Comparison of ENCODE assay signal across 12 cellular contexts in genomic region chr9:123434619-123435240, GRCh38.
DNase-seq lines count a peak whose midpoint lies in the region; ATAC-seq and TF ChIP-seq lines count a peak whose summit lies in the region.
"Had no signal": no experiment of that assay in that cellular context is flagged by ENCODE, and none has a peak within 500 bp of the region (broad histone marks: within the 10 kb centered on the region; RNA-seq: fewer than 3 reads in every experiment).

No MANE protein-coding gene starts in this region.

- CTCF ChIA-PET in PC-3 (lab: Charles Lee) = no interaction called here

- H3K9me3 ChIP-seq in PC-3 (ENCODE audit: low read length) = no peaks in the 10 kb centered on the region

- POLR2A ChIA-PET in PC-3 (lab: Charles Lee; ENCODE audit: unreplicated experiment) = no interaction called here

- TF ChIP-seq CTCF in PC-3 (conservative IDR thresholded peaks at IDR 0.05; ENCODE audit: low read depth, low read length) = peak; percentile 29; the same call in 1 of the 2 replicates
- TF ChIP-seq CTCF in foreskin fibroblast (IDR thresholded peaks at IDR 0.05; ENCODE audit: low read depth, low read length) = peak; percentile 4

- no peak overlapping the region for H3K9ac ChIP-seq in PC-3 (ENCODE audit: low read length)

- BruUV-seq in PC-3 (replicated peaks; lab: Mats Ljungman, UMichigan) = no TSS peak

- ATAC-seq in PC-3 (peak; percentile 50; the same call in 1 of the 2 replicates), sciatic nerve (no peak)

- no peak overlapping the region for H3K27ac ChIP-seq in PC-3 (ENCODE audit: low read length)
- H3K27ac ChIP-seq: HL-60 had no signal

- intact Hi-C loops in PC-3 (cut with micrococcal nuclease) = no loop called here
- intact Hi-C loops in sciatic nerve (cut with DNase I) = no loop called here

- peak; percentile 49 for DNase-seq in NCI-H82 (lab: John Stamatoyannopoulos, UW)
- no peak for DNase-seq in NCI-H82 treated with DMSO at 0.1 percent for 48 hours (lab: John Stamatoyannopoulos, UW; ENCODE audit: unreplicated experiment)
- DNase-seq in PC-3 = no peak
- no peak for DNase-seq in foreskin fibroblast
- DNase-seq in sciatic nerve (ENCODE audit: low spot score) = peak; percentile 7
- DNase-seq in NCI-H2081 (lab: John Stamatoyannopoulos, UW) = no peak
- DNase-seq in H4 (ENCODE audit: low spot score) = no peak
- DNase-seq in Ammon's horn (ENCODE audit: low spot score) = no peak
- DNase-seq: activated naive CD8-positive, alpha-beta T cell treated with anti-CD3 and anti-CD28 coated beads for 36 hours; DND-41; NCI-H1092 treated with DMSO at 0.1 percent for 48 hours had no signal

- no peaks in the 10 kb centered on the region for H3F3A ChIP-seq in PC-3 (ENCODE audit: low read length, unreplicated experiment)

- no peak overlapping the region for H3K4me2 ChIP-seq in PC-3 (ENCODE audit: low read length)

- H3K36me3 ChIP-seq in PC-3 (ENCODE audit: low read depth, low read length) = no peaks in the 10 kb centered on the region

- no peak overlapping the region for H2AFZ ChIP-seq in PC-3 (ENCODE audit: low read length)

- no peaks in the 10 kb centered on the region for H3K27me3 ChIP-seq in PC-3 (ENCODE audit: low read length)

- no peaks in the 10 kb centered on the region for H3K4me1 ChIP-seq in PC-3 (ENCODE audit: insufficient read depth, low read length)

- H3K79me2 ChIP-seq in PC-3 (ENCODE audit: low read length) = no peaks in the 10 kb centered on the region

- H3K4me3 ChIP-seq in PC-3 (ENCODE audit: low read length) (no peak overlapping the region), foreskin fibroblast (ENCODE audit: low read depth in 1 of 2, low read length in 2 of 2) (no peak overlapping the region)

- no peaks in the 10 kb centered on the region for H4K20me1 ChIP-seq in PC-3 (ENCODE audit: low read length)

- H3K9me2 ChIP-seq in PC-3 (replicated peaks; ENCODE audit: low read length) = no peaks in the 10 kb centered on the region

Comparison
In these comparisons a context has a peak if more than half of its experiments do, and no peak if none do; other contexts are left out.
1. DNase-seq: peak in NCI-H82 (single experiment) and sciatic nerve (single experiment); none in NCI-H82 treated with DMSO at 0.1 percent for 48 hours (single experiment), PC-3 (single experiment), foreskin fibroblast (0 of 2), NCI-H2081 (0 of 2), H4 (single experiment) and Ammon's horn (single experiment).